In the genomic region with DNA sequence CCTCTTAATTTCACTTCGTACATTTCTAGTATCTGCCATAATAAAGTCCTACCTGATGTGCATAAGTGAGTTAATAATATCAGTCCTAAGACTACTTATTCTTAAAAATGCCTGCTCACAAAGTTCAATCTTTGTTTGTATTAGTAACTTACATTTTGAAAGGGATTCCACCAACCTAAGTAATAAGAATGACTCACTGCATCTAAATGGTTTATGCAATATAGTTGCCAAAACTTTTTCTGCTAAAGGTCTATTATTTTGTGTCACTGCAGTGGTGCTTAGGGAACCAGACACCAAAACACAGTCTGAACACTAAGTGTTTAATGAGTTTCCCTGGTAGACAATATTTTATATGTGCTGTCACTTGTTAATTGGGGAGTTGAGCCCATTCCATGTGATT, we compare ENCODE assay signal across 14 cellular contexts.
DNase-seq lines count a peak whose midpoint lies in the region; ATAC-seq lines count a peak whose summit lies in the region.
"Had no signal": no experiment of that assay in that cellular context is flagged by ENCODE, and none has a peak within 500 bp of the region (broad histone marks: within the 10 kb centered on the region; RNA-seq: fewer than 3 reads in every experiment).

No MANE protein-coding gene starts in this region.

- DNase-seq in AG08395 (ENCODE audit: low spot score) (peak; percentile 26), ELR (ENCODE audit: low read depth) (peak; percentile 61), kidney tubule cell (ENCODE audit: low spot score) (peak; percentile 18), MV-4-11 (lab: John Stamatoyannopoulos, UW) (no peak), germinal center (ENCODE audit: low spot score) (no peak)
- DNase-seq in activated naive CD8-positive, alpha-beta T cell treated with anti-CD3 and anti-CD28 coated beads, Interleukin-2, amount 50 U/mL, for 24 hours = no peak
- DNase-seq: anterior cingulate cortex; COR-L47; NCI-H2081; occipital lobe; stimulated activated CD4-positive, alpha-beta T cell treated with anti-CD3 and anti-CD28 coated beads, Interleukin-1b, Interleukin-23, amount 100 ng/mL, for 48 hours; stimulated activated naive B cell treated with anti-CD40 and anti-IgM and Interleukin-4, amounts not matched to agents 10 μg/mL and 1 μg/mL and 100 μg/mL, for 72 hours had no signal

- no peak for ATAC-seq in activated naive CD8-positive, alpha-beta T cell treated with anti-CD3 and anti-CD28 coated beads, Interleukin-2, amount 50 U/mL, for 24 hours
- no peak for ATAC-seq in HG02623 (IDR thresholded peaks at IDR 0.05; ENCODE audit: unreplicated experiment)
- ATAC-seq in GM21576 (IDR thresholded peaks at IDR 0.05; ENCODE audit: unreplicated experiment) = no peak
- ATAC-seq: stimulated activated naive B cell treated with anti-CD40 and anti-IgM and Interleukin-4, amounts not matched to agents 10 μg/mL and 1 μg/mL and 100 μg/mL, for 72 hours had no signal

- no peak overlapping the region for H3K27ac Mint-ChIP-seq in activated naive CD8-positive, alpha-beta T cell treated with anti-CD3 and anti-CD28 coated beads, Interleukin-2, amount 50 U/mL, for 24 hours

- peaks cover 59% of the 10 kb centered on the region for H3K36me3 Mint-ChIP-seq in activated naive CD8-positive, alpha-beta T cell treated with anti-CD3 and anti-CD28 coated beads, Interleukin-2, amount 50 U/mL, for 24 hours (ENCODE audit: low read depth)

- H3K9me3 Mint-ChIP-seq in activated naive CD8-positive, alpha-beta T cell treated with anti-CD3 and anti-CD28 coated beads, Interleukin-2, amount 50 U/mL, for 24 hours = peaks cover 46% of the 10 kb centered on the region

- peaks cover 8% of the 10 kb centered on the region for H3K27me3 Mint-ChIP-seq in activated naive CD8-positive, alpha-beta T cell treated with anti-CD3 and anti-CD28 coated beads, Interleukin-2, amount 50 U/mL, for 24 hours

- peak overlapping the region; percentile 40 for H3K4me3 Mint-ChIP-seq in activated naive CD8-positive, alpha-beta T cell treated with anti-CD3 and anti-CD28 coated beads, Interleukin-2, amount 50 U/mL, for 24 hours

- peaks cover 15% of the 10 kb centered on the region for H3K4me1 Mint-ChIP-seq in activated naive CD8-positive, alpha-beta T cell treated with anti-CD3 and anti-CD28 coated beads, Interleukin-2, amount 50 U/mL, for 24 hours

Comparison
In these comparisons a context has a peak if more than half of its experiments do, and no peak if none do; other contexts are left out.
1. DNase-seq: peak in AG08395 (single experiment), ELR (single experiment) and kidney tubule cell (single experiment); none in activated naive CD8-positive, alpha-beta T cell treated with anti-CD3 and anti-CD28 coated beads, Interleukin-2, amount 50 U/mL, for 24 hours (single experiment), MV-4-11 (single experiment) and germinal center (single experiment).